15 cellular contexts compared by ENCODE assay signal in genomic region chr4:67152976-67153375, GRCh38.
"Had no signal": no experiment of that assay in that cellular context is flagged by ENCODE, and none has a peak within 500 bp of the region (broad histone marks: within the 10 kb centered on the region; RNA-seq: fewer than 3 reads in every experiment).

No MANE protein-coding gene starts in this region.

- H3K4me1 ChIP-seq: thyroid gland had no signal

- H3K9me3 ChIP-seq: thyroid gland had no signal

- H3K27ac ChIP-seq: thyroid gland had no signal

- DNase-seq: activated CD4-positive, alpha-beta T cell treated with anti-CD3 and anti-CD28 coated beads, Interleukin-2, amount 50 U/mL, for 1 hour; activated CD8-positive, alpha-beta memory T cell treated with anti-CD3 and anti-CD28 coated beads for 24 hours; activated naive CD8-positive, alpha-beta T cell treated with anti-CD3 and anti-CD28 coated beads, Interleukin-2, amount 10 ng/mL, durations not matched to agents 7 days and 5 days; cortex of kidney; effector CD8-positive, alpha-beta T cell; foreskin fibroblast; hippocampal formation; left ventricle myocardium superior; nucleus accumbens; retina; stimulated activated CD4-positive, alpha-beta T cell treated with anti-CD3 and anti-CD28 coated beads, Interleukin-2, amount 100 ng/mL, for 48 hours; thyroid gland had no signal

- H3K4me3 ChIP-seq: thyroid gland had no signal

- H3K27me3 ChIP-seq: thyroid gland had no signal

- H3K36me3 ChIP-seq: thyroid gland had no signal

- ATAC-seq: activated CD4-positive, CD25-positive, alpha-beta regulatory T cell treated with anti-CD3 and anti-CD28 coated beads, Interleukin-2, amount 50 U/mL, for 24 hours; left ventricle myocardium superior; natural killer cell treated with Interleukin-12 subunit alpha and Interleukin-12 subunit beta and Interleukin-15 and Interleukin-18, amount 100 ng/mL, for 72 hours; stimulated activated memory B cell treated with anti-CD40 and anti-IgM and Interleukin-4, amounts not matched to agents 10 μg/mL and 1 μg/mL and 100 μg/mL, for 72 hours had no signal
